5 cellular contexts compared by ENCODE assay signal in the genomic region with DNA sequence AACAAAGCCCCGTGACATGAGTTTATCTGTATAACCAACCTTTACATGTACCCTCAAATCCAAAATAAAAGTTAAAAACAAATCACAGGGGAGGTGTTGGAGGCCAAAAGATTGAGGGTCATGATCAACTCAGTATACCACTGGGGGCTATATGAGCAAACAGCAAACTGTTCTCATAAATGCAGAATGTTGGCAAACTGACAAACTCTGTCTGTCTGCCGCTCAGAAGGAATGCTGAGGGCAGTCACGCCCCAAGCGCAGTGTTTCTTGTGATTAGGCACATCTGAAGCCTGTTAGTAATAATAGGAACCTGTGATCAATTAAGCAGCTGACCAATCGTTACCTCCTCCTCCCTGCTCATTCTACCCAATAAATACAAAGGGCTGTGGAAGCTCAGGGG. TPM values are rescaled to one million over a fixed set of nuclear protein-coding genes. Genes with fewer than 3 reads are reported as not detected.
"Had no signal": no experiment of that assay in that cellular context is flagged by ENCODE, and none has a peak within 500 bp of the region (broad histone marks: within the 10 kb centered on the region; RNA-seq: fewer than 3 reads in every experiment).

No MANE protein-coding gene starts in this region.

RNA-seq across cellular contexts. Expression of a gene that starts 39.8 kb away (rescaled TPM):
- total RNA-seq: OCI-LY7, PC-3, PC-9, SJSA1, SK-MEL-5 had no signal
